ENCODE assay signal across 28 cellular contexts in the genomic region with DNA sequence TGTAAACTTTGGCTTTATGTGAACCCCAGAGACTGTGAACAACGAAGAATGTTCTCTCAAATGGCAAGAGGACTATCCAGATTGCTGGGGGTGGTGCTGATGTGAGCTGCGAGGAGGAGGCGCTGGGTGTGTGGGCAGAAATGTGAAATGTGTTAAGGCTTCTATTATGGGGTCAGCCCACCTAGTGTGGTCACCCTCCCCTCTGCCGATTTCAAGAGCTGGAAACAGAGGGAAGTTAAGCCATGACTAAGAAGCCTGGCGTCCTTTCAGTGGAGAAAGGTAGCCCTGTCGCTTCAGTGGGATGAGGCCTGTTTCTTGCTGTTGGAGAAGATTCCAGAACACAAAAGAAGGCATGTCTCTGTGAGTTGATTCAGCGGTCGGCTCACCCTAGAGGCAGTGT.
"Had no signal": no experiment of that assay in that cellular context is flagged by ENCODE, and none has a peak within 500 bp of the region (broad histone marks: within the 10 kb centered on the region; RNA-seq: fewer than 3 reads in every experiment).

No MANE protein-coding gene starts in this region.

- H3K36me3 Mint-ChIP-seq: immature natural killer cell; stimulated activated naive B cell treated with anti-CD40 and anti-IgM and Interleukin-4, amounts not matched to agents 10 μg/mL and 1 μg/mL and 100 μg/mL, for 72 hours had no signal

- H3K27ac ChIP-seq: gastroesophageal sphincter, hepatocyte, left ventricle myocardium inferior, pancreas, prostate gland, sigmoid colon, suprapubic skin, tibial nerve had no signal

- H3K4me1 Mint-ChIP-seq: activated CD4-positive, alpha-beta T cell treated with anti-CD3 and anti-CD28 coated beads, Interleukin-2, amount 10 ng/mL, durations not matched to agents 7 days and 5 days; activated T-helper 17 cell treated with anti-CD3 and anti-CD28 coated beads, Interleukin-2, amount 50 U/mL, for 72 hours; immature natural killer cell; nephron; stimulated activated naive B cell treated with anti-CD40 and anti-IgM and Interleukin-4, amounts not matched to agents 10 μg/mL and 1 μg/mL and 100 μg/mL, for 72 hours had no signal

- H3K27me3 Mint-ChIP-seq: activated CD4-positive, alpha-beta T cell treated with anti-CD3 and anti-CD28 coated beads, Interleukin-2, amount 10 ng/mL, durations not matched to agents 7 days and 5 days had no signal

- H3K4me3 Mint-ChIP-seq: activated CD4-positive, alpha-beta T cell treated with anti-CD3 and anti-CD28 coated beads, Interleukin-2, amount 10 ng/mL, durations not matched to agents 7 days and 5 days; activated CD8-positive, alpha-beta T cell treated with anti-CD3 and anti-CD28 coated beads for 36 hours; activated T-cell treated with anti-CD3 and anti-CD28 coated beads, Interleukin-2, amount 50 U/mL, for 4 hours; activated T-helper 17 cell treated with anti-CD3 and anti-CD28 coated beads, Interleukin-2, amount 50 U/mL, for 72 hours; effector memory CD8-positive, alpha-beta T cell; immature natural killer cell; nephron; stimulated activated naive B cell treated with anti-CD40 and anti-IgM and Interleukin-4, amounts not matched to agents 10 μg/mL and 1 μg/mL and 100 μg/mL, for 72 hours; T-helper 1 cell treated with Interleukin-12 subunit alpha and Interleukin-12 subunit beta and Interleukin-4 antibody, amounts not matched to agents 30 μg/mL and 1 μg/mL, for 36 hours had no signal

- H3K27ac Mint-ChIP-seq: activated CD4-positive, alpha-beta T cell treated with anti-CD3 and anti-CD28 coated beads, Interleukin-2, amount 10 ng/mL, durations not matched to agents 7 days and 5 days; activated CD8-positive, alpha-beta T cell treated with anti-CD3 and anti-CD28 coated beads for 36 hours; activated T-helper 17 cell treated with anti-CD3 and anti-CD28 coated beads, Interleukin-2, amount 50 U/mL, for 72 hours; effector memory CD8-positive, alpha-beta T cell; immature natural killer cell; nephron; stimulated activated naive B cell treated with anti-CD40 and anti-IgM and Interleukin-4, amounts not matched to agents 10 μg/mL and 1 μg/mL and 100 μg/mL, for 72 hours; T-helper 1 cell treated with Interleukin-12 subunit alpha and Interleukin-12 subunit beta and Interleukin-4 antibody, amounts not matched to agents 30 μg/mL and 1 μg/mL, for 36 hours had no signal

- H3K9me3 Mint-ChIP-seq: activated CD4-positive, alpha-beta T cell treated with anti-CD3 and anti-CD28 coated beads, Interleukin-2, amount 10 ng/mL, durations not matched to agents 7 days and 5 days; activated CD8-positive, alpha-beta T cell treated with anti-CD3 and anti-CD28 coated beads for 36 hours; activated T-cell treated with anti-CD3 and anti-CD28 coated beads, Interleukin-2, amount 50 U/mL, for 4 hours; activated T-helper 17 cell treated with anti-CD3 and anti-CD28 coated beads, Interleukin-2, amount 50 U/mL, for 72 hours; effector memory CD8-positive, alpha-beta T cell; immature natural killer cell; nephron; stimulated activated naive B cell treated with anti-CD40 and anti-IgM and Interleukin-4, amounts not matched to agents 10 μg/mL and 1 μg/mL and 100 μg/mL, for 72 hours; T-helper 1 cell treated with Interleukin-12 subunit alpha and Interleukin-12 subunit beta and Interleukin-4 antibody, amounts not matched to agents 30 μg/mL and 1 μg/mL, for 36 hours had no signal

- DNase-seq: activated CD4-positive, alpha-beta T cell treated with anti-CD3 and anti-CD28 coated beads for 1 hour; activated CD4-positive, alpha-beta T cell treated with anti-CD3 and anti-CD28 coated beads, Interleukin-2, amount 10 ng/mL, durations not matched to agents 7 days and 5 days; activated CD8-positive, alpha-beta T cell treated with anti-CD3 and anti-CD28 coated beads for 36 hours; activated gamma-delta T cell treated with Interleukin-2 at 50 U/mL for 16 hours; activated naive CD4-positive, alpha-beta T cell treated with anti-CD3 and anti-CD28 coated beads, Interleukin-2, amount 50 U/mL, for 16 hours; activated T-cell treated with anti-CD3 and anti-CD28 coated beads, Interleukin-2, amount 50 U/mL, for 4 hours; amniotic stem cell; effector memory CD8-positive, alpha-beta T cell; erythroblast; immature natural killer cell; kidney glomerular epithelial cell; left ventricle myocardium inferior; pancreas; sigmoid colon; small intestine; stimulated activated CD4-positive, alpha-beta T cell treated with anti-CD3 and anti-CD28 coated beads, Interleukin-4, amount 100 ng/mL, for 4 hours; stimulated activated CD8-positive, alpha-beta memory T cell treated with anti-CD3 and anti-CD28 coated beads, Interleukin-4, amount 100 ng/mL, for 48 hours; stimulated activated naive B cell treated with anti-CD40 and anti-IgM and Interleukin-4, amounts not matched to agents 10 μg/mL and 1 μg/mL and 100 μg/mL, for 72 hours; SW 1271; T-helper 9 cell had no signal

- ATAC-seq: activated CD8-positive, alpha-beta T cell treated with anti-CD3 and anti-CD28 coated beads for 36 hours; activated T-cell treated with anti-CD3 and anti-CD28 coated beads, Interleukin-2, amount 50 U/mL, for 4 hours; activated T-helper 17 cell treated with anti-CD3 and anti-CD28 coated beads, Interleukin-2, amount 50 U/mL, for 72 hours; effector memory CD8-positive, alpha-beta T cell; gastroesophageal sphincter; pancreas; stimulated activated naive B cell treated with anti-CD40 and anti-IgM and Interleukin-4, amounts not matched to agents 10 μg/mL and 1 μg/mL and 100 μg/mL, for 72 hours had no signal
